15 cellular contexts compared by ENCODE assay signal in genomic region chr6:28978137-28978491, GRCh38. TPM values are rescaled to one million over a fixed set of nuclear protein-coding genes. Genes with fewer than 3 reads are reported as not detected.
DNase-seq lines count a peak whose midpoint lies in the region; ATAC-seq and TF ChIP-seq lines count a peak whose summit lies in the region.
"Had no signal": no experiment of that assay in that cellular context is flagged by ENCODE, and none has a peak within 500 bp of the region (broad histone marks: within the 10 kb centered on the region; RNA-seq: fewer than 3 reads in every experiment).

No MANE protein-coding gene starts in this region.

- no TSS peak for BruUV-seq in PC-9 (replicated peaks; lab: Mats Ljungman, UMichigan)

- no peak for ATAC-seq in effector memory CD8-positive, alpha-beta T cell (replicated peaks)
- ATAC-seq in GM21423 (IDR thresholded peaks at IDR 0.05; ENCODE audit: unreplicated experiment): no peak
- ATAC-seq in right cardiac atrium: no peak
- ATAC-seq: gastroesophageal sphincter had no signal

- peaks cover 9% of the 10 kb centered on the region for H3K36me3 Mint-ChIP-seq in T-helper 2 cell treated with Interferon-gamma antibody and Interleukin-4, amounts not matched to agents 5 μg/mL and 100 μg/mL, for 36 hours (ENCODE audit: low read depth)
- peaks cover 26% of the 10 kb centered on the region for H3K36me3 Mint-ChIP-seq in effector memory CD8-positive, alpha-beta T cell (ENCODE audit: insufficient read depth)

- WGBS in right cardiac atrium: 95% methylated on average over 2 of the region's 2 CpGs

- H4K20me1 ChIP-seq in PC-9 (ENCODE audit: insufficient read depth) (no peaks in the 10 kb centered on the region), osteoblast (ENCODE audit: insufficient read depth, low read length) (peaks cover 3% of the 10 kb centered on the region)

- H3K27ac ChIP-seq in PC-9 (peak overlapping the region; percentile 96), osteoblast (ENCODE audit: low read depth, low read length) (no peak overlapping the region), right cardiac atrium (ENCODE audit: low read length) (no peak overlapping the region)
- H3K27ac ChIP-seq: ascending aorta, gastroesophageal sphincter, upper lobe of right lung had no signal

- peak overlapping the region; percentile 18; the same call in 1 of the 2 replicates for H3K4me3 ChIP-seq in PC-9
- no peak overlapping the region for H3K4me3 ChIP-seq in osteoblast (ENCODE audit: insufficient read depth, low read length)
- no peak overlapping the region for H3K4me3 ChIP-seq in right cardiac atrium (ENCODE audit: low read length)

- H3K36me3 ChIP-seq in PC-9 (ENCODE audit: low read depth): no peaks in the 10 kb centered on the region
- H3K36me3 ChIP-seq in osteoblast (ENCODE audit: insufficient read depth, low read length): no peaks in the 10 kb centered on the region
- H3K36me3 ChIP-seq: ascending aorta, gastroesophageal sphincter, upper lobe of right lung had no signal

- no peak for TF ChIP-seq CTCF in PC-9 (conservative IDR thresholded peaks at IDR 0.05)
- no peak for TF ChIP-seq CTCF in osteoblast (IDR thresholded peaks at IDR 0.05; ENCODE audit: extremely low read depth, low read depth, low read length)

- peaks cover 37% of the 10 kb centered on the region for H3K4me1 Mint-ChIP-seq in T-helper 2 cell treated with Interferon-gamma antibody and Interleukin-4, amounts not matched to agents 5 μg/mL and 100 μg/mL, for 36 hours (ENCODE audit: low read depth)
- H3K4me1 Mint-ChIP-seq in effector memory CD8-positive, alpha-beta T cell (ENCODE audit: low read depth in 2 of 2): peaks cover 27 to 42% of the 10 kb centered on the region in 2 donors

- intact Hi-C loops in PC-9 (cut with micrococcal nuclease; ENCODE audit: unreplicated experiment): no loop called here
- intact Hi-C loops in right cardiac atrium (cut with DNase I): no loop called here
- intact Hi-C loops in head of caudate nucleus (cut with DNase I): no loop called here

- H3K27me3 Mint-ChIP-seq in T-helper 2 cell treated with Interferon-gamma antibody and Interleukin-4, amounts not matched to agents 5 μg/mL and 100 μg/mL, for 36 hours (ENCODE audit: low read depth): peaks cover 33% of the 10 kb centered on the region
- H3K27me3 Mint-ChIP-seq in effector memory CD8-positive, alpha-beta T cell: peaks cover 42 to 51% of the 10 kb centered on the region in 2 donors

- no peak for DNase-seq in T-helper 2 cell treated with Interferon-gamma antibody and Interleukin-4, amounts not matched to agents 5 μg/mL and 100 μg/mL, for 36 hours (ENCODE audit: low spot score)
- DNase-seq in T-helper 2 cell: no peak
- no peak for DNase-seq in PC-9
- no peak for DNase-seq in effector memory CD8-positive, alpha-beta T cell
- DNase-seq in osteoblast (ENCODE audit: insufficient read length, low spot score, missing footprints): peak; percentile 3
- DNase-seq in right cardiac atrium: no peak
- DNase-seq in head of caudate nucleus: no peak
- DNase-seq: DMS 273 treated with DMSO at 0.1 percent for 48 hours, kidney, small intestine, upper lobe of right lung had no signal

- peaks cover 48% of the 10 kb centered on the region for H3K4me1 ChIP-seq in PC-9 (replicated peaks; ENCODE audit: insufficient read depth)
- peaks cover 21% of the 10 kb centered on the region for H3K4me1 ChIP-seq in osteoblast (ENCODE audit: insufficient read depth, low read length)
- peaks cover 2% of the 10 kb centered on the region for H3K4me1 ChIP-seq in right cardiac atrium (ENCODE audit: control insufficient read depth, insufficient read depth, low read length)
- H3K4me1 ChIP-seq: ascending aorta, upper lobe of right lung had no signal

- no peaks in the 10 kb centered on the region for H3K27me3 ChIP-seq in PC-9 (ENCODE audit: insufficient read depth, low read depth)
- no peaks in the 10 kb centered on the region for H3K27me3 ChIP-seq in osteoblast (ENCODE audit: insufficient read depth, low read length)
- H3K27me3 ChIP-seq in right cardiac atrium (ENCODE audit: control insufficient read depth, insufficient read depth): no peaks in the 10 kb centered on the region
- H3K27me3 ChIP-seq: ascending aorta had no signal

- CTCF ChIA-PET in PC-9 (lab: Charles Lee): no interaction called here

- H3K4me2 ChIP-seq in PC-9 (peak overlapping the region; percentile 61), osteoblast (ENCODE audit: insufficient read depth, low read length) (peak overlapping the region; percentile 58)

- H3K9me3 ChIP-seq in PC-9 (ENCODE audit: insufficient read depth, low read depth): no peaks in the 10 kb centered on the region
- H3K9me3 ChIP-seq in osteoblast (ENCODE audit: low read depth, low read length): no peaks in the 10 kb centered on the region
- no peaks in the 10 kb centered on the region for H3K9me3 ChIP-seq in right cardiac atrium (ENCODE audit: control insufficient read depth, low read length)
- H3K9me3 ChIP-seq: ascending aorta, gastroesophageal sphincter, upper lobe of right lung had no signal

- H2AFZ ChIP-seq in PC-9 (peak overlapping the region; percentile 69), osteoblast (ENCODE audit: low read length) (peak overlapping the region; percentile 61)

- H3K4me3 Mint-ChIP-seq in T-helper 2 cell treated with Interferon-gamma antibody and Interleukin-4, amounts not matched to agents 5 μg/mL and 100 μg/mL, for 36 hours: peak overlapping the region; percentile 74
- peak overlapping the region; percentile 62 to 64 for H3K4me3 Mint-ChIP-seq in effector memory CD8-positive, alpha-beta T cell

- H3K79me2 ChIP-seq in PC-9 (ENCODE audit: low read depth) (no peaks in the 10 kb centered on the region), osteoblast (ENCODE audit: insufficient read depth, low read length) (no peaks in the 10 kb centered on the region)

- H3K27ac Mint-ChIP-seq in T-helper 2 cell treated with Interferon-gamma antibody and Interleukin-4, amounts not matched to agents 5 μg/mL and 100 μg/mL, for 36 hours: no peak overlapping the region
- H3K27ac Mint-ChIP-seq in effector memory CD8-positive, alpha-beta T cell: no peak overlapping the region

- POLR2A ChIA-PET in PC-9 (lab: Charles Lee; ENCODE audit: unreplicated experiment): no interaction called here

- H3K9me3 Mint-ChIP-seq in T-helper 2 cell treated with Interferon-gamma antibody and Interleukin-4, amounts not matched to agents 5 μg/mL and 100 μg/mL, for 36 hours: no peaks in the 10 kb centered on the region
- H3K9me3 Mint-ChIP-seq in effector memory CD8-positive, alpha-beta T cell: no peaks in the 10 kb centered on the region

- H3F3A ChIP-seq in PC-9 (ENCODE audit: insufficient read depth, low read depth): peaks cover 44% of the 10 kb centered on the region

- H3K9me2 ChIP-seq in PC-9 (ENCODE audit: insufficient read depth): no peaks in the 10 kb centered on the region

RNA-seq across cellular contexts. Expression of gene ZNF311, which starts 27.0 kb away (rescaled TPM):
- total RNA-seq in PC-9 (2021) (2.1 TPM in 2 replicates), osteoblast (0.88 and 1.1 TPM in 2 replicates), right cardiac atrium (under 1 TPM; 0.36 to 0.62 (median 0.51) TPM)
- 0.63 TPM for polyA plus RNA-seq in right cardiac atrium
- total RNA-seq: ascending aorta, OCI-LY7 had no signal

RNA-seq across cellular contexts. Expression of gene TRIM27, which starts 54.3 kb away (rescaled TPM):
- total RNA-seq in PC-9 (2021) (67.2 and 86.2 TPM in 2 replicates), osteoblast (53.6 and 63.6 TPM in 2 replicates), right cardiac atrium (10 to 100 TPM; 17.9 to 23.1 (median 22.0) TPM)
- polyA plus RNA-seq in right cardiac atrium: 16.8 TPM
